Comparison of ENCODE assay signal across 8 cellular contexts in genomic region chr11:73787643-73788537, GRCh38. TPM values are rescaled to one million over a fixed set of nuclear protein-coding genes. Genes with fewer than 3 reads are reported as not detected.
DNase-seq lines count a peak whose midpoint lies in the region; ATAC-seq and TF ChIP-seq lines count a peak whose summit lies in the region.

Gene MRPL48, plus strand, starts transcription at chr11:73787874. Its CDS starts 98 bp downstream, at chr11:73787972.

- no peaks in the 10 kb centered on the region for H3F3A ChIP-seq in OCI-LY1 (ENCODE audit: insufficient read depth, low read length)

- H3K36me3 Mint-ChIP-seq in Caco-2 (ENCODE audit: insufficient read depth, unreplicated experiment), result peaks cover 22% of the 10 kb centered on the region

- H3K4me3 ChIP-seq in Caco-2 (ENCODE audit: low read depth, low read length), result peak within 1 kb of the TSS; percentile 66
- peak within 1 kb of the TSS; percentile 83 for H3K4me3 ChIP-seq in HUES64 (ENCODE audit: low read length)
- H3K4me3 ChIP-seq in OCI-LY1 (ENCODE audit: low read depth, low read length, poor library complexity, severe bottlenecking), result peak within 1 kb of the TSS; percentile 79
- H3K4me3 ChIP-seq in epithelial cell of esophagus (ENCODE audit: low read length), result peak within 1 kb of the TSS; percentile 87
- peak within 1 kb of the TSS; percentile 98 for H3K4me3 ChIP-seq in mononuclear cell (ENCODE audit: low read length)

- peaks cover 13% of the 10 kb centered on the region for H3K79me2 ChIP-seq in OCI-LY1 (ENCODE audit: insufficient read depth, low read length)

- H3K4me2 ChIP-seq in OCI-LY1 (ENCODE audit: low read length), result peak within 1 kb of the TSS; percentile 94

- peak within 1 kb of the TSS; percentile 82; the same call in 1 of the 2 replicates for H2AFZ ChIP-seq in OCI-LY1 (ENCODE audit: low read length)

- DNase-seq in Caco-2, result peak; percentile 99
- DNase-seq in activated CD8-positive, alpha-beta memory T cell treated with anti-CD3 and anti-CD28 coated beads, Interleukin-2, amount 50 U/mL, for 48 hours, result peak; percentile 93
- peak; percentile 91 for DNase-seq in epithelial cell of esophagus (ENCODE audit: low read depth)
- peak; percentile 68 to 77 for DNase-seq in stimulated activated CD8-positive, alpha-beta memory T cell treated with anti-CD3 and anti-CD28 coated beads, Interleukin-4, amount 100 ng/mL, for 1 hour (ENCODE audit: low read depth in 2 of 2, low spot score in 1 of 2)

- peaks cover 30% of the 10 kb centered on the region for H3K4me1 Mint-ChIP-seq in Caco-2 (ENCODE audit: low read depth, unreplicated experiment)

- H3K36me3 ChIP-seq in Caco-2 (ENCODE audit: control insufficient read depth, insufficient read depth, low read length) (no peaks in the 10 kb centered on the region), HUES64 (ENCODE audit: insufficient read depth, low read length) (no peaks in the 10 kb centered on the region), OCI-LY1 (ENCODE audit: insufficient read depth, low read length) (peaks cover 8% of the 10 kb centered on the region; the same call in 1 of the 2 replicates)

- H3K9me3 Mint-ChIP-seq in Caco-2 (ENCODE audit: unreplicated experiment), result no peaks in the 10 kb centered on the region

- 7% methylated on average over 43 of the region's 43 CpGs for WGBS in HUES64

- intact Hi-C loops in Caco-2 (cut with micrococcal nuclease; ENCODE audit: unreplicated experiment), result loop anchor here (1.0 kb wide), 1 partner anchor 88 kb away; the partner anchor contains the start of genes COA4 and PAAF1

- peak within 1 kb of the TSS; percentile 95 for H3K27ac Mint-ChIP-seq in Caco-2 (ENCODE audit: unreplicated experiment)

- no peaks in the 10 kb centered on the region for H4K20me1 ChIP-seq in OCI-LY1 (ENCODE audit: insufficient read depth, low read length)

- H3K9me3 ChIP-seq in Caco-2, result no peaks in the 10 kb centered on the region
- H3K9me3 ChIP-seq in HUES64 (ENCODE audit: insufficient read depth, low read depth, low read length), result no peaks in the 10 kb centered on the region
- H3K9me3 ChIP-seq in OCI-LY1 (ENCODE audit: low read length), result no peaks in the 10 kb centered on the region
- H3K9me3 ChIP-seq in mononuclear cell (ENCODE audit: low read depth, low read length), result no peaks in the 10 kb centered on the region

- H3K4me3 Mint-ChIP-seq in Caco-2 (ENCODE audit: unreplicated experiment), result peak within 1 kb of the TSS; percentile 86

- TSS peak; percentile 87 for BruUV-seq in Caco-2 (replicated peaks; lab: Mats Ljungman, UMichigan)

- H3K9ac ChIP-seq in HUES64 (ENCODE audit: low read depth, low read length) (peak within 1 kb of the TSS; percentile 98), OCI-LY1 (ENCODE audit: low read length) (peak within 1 kb of the TSS; percentile 89)

- POLR2A ChIA-PET in Caco-2 (lab: Charles Lee), result interaction anchor here (0.5 to 1.8 kb wide), 15 partner anchors 9 to 194 kb away, joined by 3 to 59 read pairs (median 3); partner anchors contain the start of genes COA4, FAM168A, PAAF1 and RAB6A

- ATAC-seq in GM21423 (IDR thresholded peaks at IDR 0.05; ENCODE audit: unreplicated experiment), result peak; percentile 92

- H3K4me1 ChIP-seq in Caco-2 (peaks cover 27% of the 10 kb centered on the region), HUES64 (ENCODE audit: insufficient read depth, low read length) (peaks cover 11% of the 10 kb centered on the region), OCI-LY1 (ENCODE audit: insufficient read depth, low read length, severe bottlenecking) (peaks cover 32% of the 10 kb centered on the region), mononuclear cell (ENCODE audit: insufficient read depth, low read length) (peaks cover 19% of the 10 kb centered on the region)

- TF ChIP-seq CTCF in Caco-2 (IDR thresholded peaks at IDR 0.05; ENCODE audit: insufficient read depth in 1 of 2, low read depth in 1 of 2, low read length in 1 of 2, severe bottlenecking in 1 of 2, unreplicated experiment in 1 of 2), result no peak
- TF ChIP-seq CTCF in OCI-LY1 (IDR thresholded peaks at IDR 0.05; ENCODE audit: low read length), result no peak
- TF ChIP-seq CTCF in epithelial cell of esophagus (IDR thresholded peaks at IDR 0.05; ENCODE audit: insufficient read depth, low read depth, low read length, missing control alignments), result no peak

- no peaks in the 10 kb centered on the region for H3K27me3 ChIP-seq in Caco-2 (replicated peaks; ENCODE audit: control insufficient read depth, insufficient read depth, low read length)
- no peaks in the 10 kb centered on the region for H3K27me3 ChIP-seq in HUES64 (ENCODE audit: insufficient read depth, low read length)
- H3K27me3 ChIP-seq in OCI-LY1 (ENCODE audit: insufficient read depth, low read length), result no peaks in the 10 kb centered on the region
- H3K27me3 ChIP-seq in mononuclear cell (ENCODE audit: insufficient read depth, low read length), result no peaks in the 10 kb centered on the region

- CTCF ChIA-PET in Caco-2 (lab: Charles Lee), result interaction anchor here (0.6 to 1.6 kb wide), 4 partner anchors 8 to 162 kb away, joined by 3 to 6 read pairs (median 5); no protein-coding TSS in a partner anchor

- H3K27ac ChIP-seq in HUES64 (ENCODE audit: low read depth, low read length) (peak within 1 kb of the TSS; percentile 97), OCI-LY1 (ENCODE audit: low read depth, low read length, poor library complexity, severe bottlenecking) (peak within 1 kb of the TSS; percentile 95)

- H3K27me3 Mint-ChIP-seq in Caco-2 (ENCODE audit: insufficient read depth, unreplicated experiment), result no peaks in the 10 kb centered on the region

- H3K9me2 ChIP-seq in OCI-LY1 (ENCODE audit: low read depth, low read length), result no peaks in the 10 kb centered on the region

RNA-seq across cellular contexts. Expression of gene MRPL48, which starts in this region (rescaled TPM):
- total RNA-seq in Caco-2 (2022) (111 and 113 TPM in 2 replicates), mononuclear cell (8.9 TPM)
- 39.6 TPM for polyA plus RNA-seq in HUES64 (2013, experiment 1 of 2)
- 40.6 TPM for polyA plus RNA-seq in HUES64 (2013, experiment 2 of 2)

Comparison
In these comparisons a context has a peak if more than half of its experiments do, and no peak if none do; other contexts are left out.
1. Peak in every context shown above with its lines: DNase-seq, ATAC-seq, H3K4me3 ChIP-seq and H3K27ac ChIP-seq.
2. RNA of gene MRPL48 (total RNA-seq): 111 to 113 TPM in Caco-2; 8.9 TPM in mononuclear cell (single experiment); every median in the first group is over 10 times any median in the second.